1 cellular context compared by ENCODE assay signal in genomic region chr6:131914967-131915751, GRCh38.
TF ChIP-seq lines count a peak whose summit lies in the region.

No MANE protein-coding gene starts in this region.

TF ChIP-seq in HepG2, 621 proteins besides CTCF, POLR2A, EP300 and RAD21 (continued from another document and continues in another):
- TF ChIP-seq KIAA2018 (CRISPR knock-in tag; IDR thresholded peaks at IDR 0.05; ENCODE audit: borderline replicate concordance) (no peak), ZNF329 (CRISPR knock-in tag; IDR thresholded peaks at IDR 0.05; ENCODE audit: low read depth) (no peak), ESRRA (CRISPR knock-in tag; IDR thresholded peaks at IDR 0.05; ENCODE audit: low read depth) (no peak), ZEB1 (IDR thresholded peaks at IDR 0.05; ENCODE audit: insufficient replicate concordance, low read depth) (no peak), CBX5 (CRISPR knock-in tag; IDR thresholded peaks at IDR 0.05; ENCODE audit: borderline replicate concordance) (no peak), NFIB (CRISPR knock-in tag; IDR thresholded peaks at IDR 0.05; ENCODE audit: borderline replicate concordance) (no peak), ZNF577 (CRISPR knock-in tag; IDR thresholded peaks at IDR 0.05; ENCODE audit: borderline replicate concordance, low read depth) (no peak), ISL2 (CRISPR knock-in tag; IDR thresholded peaks at IDR 0.05) (0 out of 2 replicates have a peak, but pooled peaks have one; percentile 20), KDM5A (IDR thresholded peaks at IDR 0.05; ENCODE audit: borderline replicate concordance, low read length) (peak; percentile 63; the same call in 1 of the 2 replicates), PAF1 (CRISPR knock-in tag; IDR thresholded peaks at IDR 0.05) (no peak), ZNF331 (CRISPR knock-in tag; IDR thresholded peaks at IDR 0.05) (0 out of 2 replicates have a peak, but pooled peaks have one; percentile 35), JUN (CRISPR knock-in tag; IDR thresholded peaks at IDR 0.05) (0 out of 2 replicates have a peak, but pooled peaks have one; percentile 29), GLI4 (CRISPR knock-in tag; IDR thresholded peaks at IDR 0.05; ENCODE audit: borderline replicate concordance) (0 out of 2 replicates have a peak, but pooled peaks have one; percentile 71), ZNF205 (CRISPR knock-in tag; IDR thresholded peaks at IDR 0.05) (0 out of 2 replicates have a peak, but pooled peaks have one; percentile 35), FOXA3 (CRISPR knock-in tag; IDR thresholded peaks at IDR 0.05) (peak; percentile 51), ZBTB49 (CRISPR knock-in tag; IDR thresholded peaks at IDR 0.05; ENCODE audit: borderline replicate concordance) (no peak), ZKSCAN1 (IDR thresholded peaks at IDR 0.05; ENCODE audit: low read length) (no peak), TRIM24 (CRISPR knock-in tag; IDR thresholded peaks at IDR 0.05) (no peak), ZNF580 (CRISPR knock-in tag; IDR thresholded peaks at IDR 0.05; ENCODE audit: borderline replicate concordance, low read depth) (peak; percentile 65; the same call in 1 of the 2 replicates), THAP9 (CRISPR knock-in tag; IDR thresholded peaks at IDR 0.05; ENCODE audit: borderline replicate concordance) (no peak), ZIK1 (CRISPR knock-in tag; IDR thresholded peaks at IDR 0.05; ENCODE audit: borderline replicate concordance, low read depth) (no peak), CEBPG (CRISPR knock-in tag; IDR thresholded peaks at IDR 0.05) (0 out of 2 replicates have a peak, but pooled peaks have one; percentile 13), ZNF256 (CRISPR knock-in tag; conservative IDR thresholded peaks at IDR 0.05) (no peak), ZNF33B (CRISPR knock-in tag; IDR thresholded peaks at IDR 0.05) (peak; percentile 79; the same call in 1 of the 2 replicates), ZMYM4 (CRISPR knock-in tag; IDR thresholded peaks at IDR 0.05) (peak; percentile 64; the same call in 1 of the 2 replicates)
- TF ChIP-seq, protein P1, sequence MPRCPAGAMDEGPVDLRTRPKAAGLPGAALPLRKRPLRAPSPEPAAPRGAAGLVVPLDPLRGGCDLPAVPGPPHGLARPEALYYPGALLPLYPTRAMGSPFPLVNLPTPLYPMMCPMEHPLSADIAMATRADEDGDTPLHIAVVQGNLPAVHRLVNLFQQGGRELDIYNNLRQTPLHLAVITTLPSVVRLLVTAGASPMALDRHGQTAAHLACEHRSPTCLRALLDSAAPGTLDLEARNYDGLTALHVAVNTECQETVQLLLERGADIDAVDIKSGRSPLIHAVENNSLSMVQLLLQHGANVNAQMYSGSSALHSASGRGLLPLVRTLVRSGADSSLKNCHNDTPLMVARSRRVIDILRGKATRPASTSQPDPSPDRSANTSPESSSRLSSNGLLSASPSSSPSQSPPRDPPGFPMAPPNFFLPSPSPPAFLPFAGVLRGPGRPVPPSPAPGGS (CRISPR knock-in tag; IDR thresholded peaks at IDR 0.05): 0 out of 2 replicates have a peak, but pooled peaks have one; percentile 48
- TF ChIP-seq, protein P2, sequence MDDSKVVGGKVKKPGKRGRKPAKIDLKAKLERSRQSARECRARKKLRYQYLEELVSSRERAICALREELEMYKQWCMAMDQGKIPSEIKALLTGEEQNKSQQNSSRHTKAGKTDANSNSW (CRISPR knock-in tag; IDR thresholded peaks at IDR 0.05; ENCODE audit: borderline replicate concordance): no peak
- TF ChIP-seq, protein P3, sequence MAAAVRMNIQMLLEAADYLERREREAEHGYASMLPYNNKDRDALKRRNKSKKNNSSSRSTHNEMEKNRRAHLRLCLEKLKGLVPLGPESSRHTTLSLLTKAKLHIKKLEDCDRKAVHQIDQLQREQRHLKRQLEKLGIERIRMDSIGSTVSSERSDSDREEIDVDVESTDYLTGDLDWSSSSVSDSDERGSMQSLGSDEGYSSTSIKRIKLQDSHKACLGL (CRISPR knock-in tag; IDR thresholded peaks at IDR 0.05): no peak
- TF ChIP-seq, protein P4, sequence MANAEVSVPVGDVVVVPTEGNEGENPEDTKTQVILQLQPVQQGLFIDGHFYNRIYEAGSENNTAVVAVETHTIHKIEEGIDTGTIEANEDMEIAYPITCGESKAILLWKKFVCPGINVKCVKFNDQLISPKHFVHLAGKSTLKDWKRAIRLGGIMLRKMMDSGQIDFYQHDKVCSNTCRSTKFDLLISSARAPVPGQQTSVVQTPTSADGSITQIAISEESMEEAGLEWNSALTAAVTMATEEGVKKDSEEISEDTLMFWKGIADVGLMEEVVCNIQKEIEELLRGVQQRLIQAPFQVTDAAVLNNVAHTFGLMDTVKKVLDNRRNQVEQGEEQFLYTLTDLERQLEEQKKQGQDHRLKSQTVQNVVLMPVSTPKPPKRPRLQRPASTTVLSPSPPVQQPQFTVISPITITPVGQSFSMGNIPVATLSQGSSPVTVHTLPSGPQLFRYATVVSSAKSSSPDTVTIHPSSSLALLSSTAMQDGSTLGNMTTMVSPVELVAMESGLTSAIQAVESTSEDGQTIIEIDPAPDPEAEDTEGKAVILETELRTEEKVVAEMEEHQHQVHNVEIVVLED (CRISPR knock-in tag; IDR thresholded peaks at IDR 0.05; ENCODE audit: borderline replicate concordance): 0 out of 2 replicates have a peak, but pooled peaks have one; percentile 44
